11 cellular contexts compared by ENCODE assay signal in genomic region chr7:43679210-43680068, GRCh38. TPM values are rescaled to one million over a fixed set of nuclear protein-coding genes. Genes with fewer than 3 reads are reported as not detected.
DNase-seq lines count a peak whose midpoint lies in the region; ATAC-seq and TF ChIP-seq lines count a peak whose summit lies in the region.
"Had no signal": no experiment of that assay in that cellular context is flagged by ENCODE, and none has a peak within 500 bp of the region (broad histone marks: within the 10 kb centered on the region; RNA-seq: fewer than 3 reads in every experiment).

No MANE protein-coding gene starts in this region.

- H3K4me1 ChIP-seq in heart right ventricle: peaks cover 4 to 32% (median 19%) of the 10 kb centered on the region in 9 donors
- H3K4me1 ChIP-seq in uterus: peaks cover 0 to 5% of the 10 kb centered on the region in 2 donors
- H3K4me1 ChIP-seq: BE2C, colonic mucosa had no signal

- H3K9me3 ChIP-seq in heart right ventricle (peaks cover 0 to 4% (median 0%) of the 10 kb centered on the region in 11 donors), SU-DHL-6 (ENCODE audit: insufficient read depth, low read length) (peaks cover 4% of the 10 kb centered on the region; the same call in 1 of the 2 replicates), uterus (no peaks in the 10 kb centered on the region)
- H3K9me3 ChIP-seq: BE2C, colonic mucosa had no signal

- WGBS in heart right ventricle, 2 donors: 67 to 83% methylated on average over 4 of the region's 4 CpGs

- TF ChIP-seq POLR2A in uterus (IDR thresholded peaks at IDR 0.05): no peak

- DNase-seq in heart right ventricle (no peak), Right ventricle myocardium inferior (ENCODE audit: missing footprints) (no peak), left ventricle myocardium superior (no peak), uterus (no peak), NCI-H524 treated with DMSO at 0.1 percent for 48 hours (lab: John Stamatoyannopoulos, UW) (no peak), cortex of kidney (lab: John Stamatoyannopoulos, UW) (no peak), glomerular visceral epithelial cell (ENCODE audit: extremely low spot score) (no peak)
- DNase-seq: BE2C, colonic mucosa had no signal

- peak overlapping the region in 6 of 10 donors; percentile 7 to 73 (median 50) for H3K27ac ChIP-seq in heart right ventricle
- peak overlapping the region; percentile 89 for H3K27ac ChIP-seq in SU-DHL-6 (ENCODE audit: low read depth, low read length)
- peak overlapping the region; percentile 17 to 32 for H3K27ac ChIP-seq in uterus
- H3K27ac ChIP-seq: colonic mucosa, skin epidermis had no signal

- intact Hi-C loops in heart right ventricle (cut with DNase I) (no loop called here), Right ventricle myocardium inferior (cut with DNase I) (no loop called here), left ventricle myocardium superior (cut with micrococcal nuclease) (no loop called here), uterus (cut with DNase I; ENCODE audit: low total_unique reads) (no loop called here)

- H3K79me2 ChIP-seq in SU-DHL-6 (ENCODE audit: insufficient read depth, low read length): peaks cover 97% of the 10 kb centered on the region

- no peak overlapping the region for H2AFZ ChIP-seq in SU-DHL-6 (ENCODE audit: low read depth, low read length, severe bottlenecking)

- H3K36me3 ChIP-seq in heart right ventricle (no peaks in the 10 kb centered on the region), SU-DHL-6 (ENCODE audit: low read length) (peaks cover 18% of the 10 kb centered on the region), uterus (no peaks in the 10 kb centered on the region)
- H3K36me3 ChIP-seq: BE2C, colonic mucosa had no signal

- no peak for TF ChIP-seq CTCF in heart right ventricle (IDR thresholded peaks at IDR 0.05)
- TF ChIP-seq CTCF in SU-DHL-6 (IDR thresholded peaks at IDR 0.05; ENCODE audit: insufficient read depth, low read length, poor library complexity, severe bottlenecking): no peak
- TF ChIP-seq CTCF in uterus (IDR thresholded peaks at IDR 0.05): no peak

- H3K4me3 ChIP-seq in heart right ventricle (no peak overlapping the region), SU-DHL-6 (ENCODE audit: insufficient read depth, low read length, poor library complexity, severe bottlenecking) (peak overlapping the region; percentile 9), uterus (no peak overlapping the region)
- H3K4me3 ChIP-seq: colonic mucosa, skin epidermis had no signal

- no peaks in the 10 kb centered on the region for H3K9me2 ChIP-seq in SU-DHL-6 (replicated peaks; ENCODE audit: insufficient read depth, low read length)

- H3K9ac ChIP-seq in SU-DHL-6 (ENCODE audit: low read length): peak overlapping the region; percentile 49

- H3K4me2 ChIP-seq in SU-DHL-6 (ENCODE audit: low read depth, low read length, poor library complexity, severe bottlenecking): peak overlapping the region; percentile 71

- H3F3A ChIP-seq in SU-DHL-6 (ENCODE audit: insufficient read depth): peaks cover 79% of the 10 kb centered on the region

- no peaks in the 10 kb centered on the region for H4K20me1 ChIP-seq in SU-DHL-6 (ENCODE audit: low read depth, low read length)

- no peaks in the 10 kb centered on the region for H3K27me3 ChIP-seq in heart right ventricle
- H3K27me3 ChIP-seq in SU-DHL-6 (ENCODE audit: low read length): no peaks in the 10 kb centered on the region
- no peaks in the 10 kb centered on the region for H3K27me3 ChIP-seq in uterus
- H3K27me3 ChIP-seq: BE2C, colonic mucosa had no signal

- ATAC-seq in heart right ventricle (peak in 3 of 8 donors; percentile 33 to 41 (median 39)), Right ventricle myocardium inferior (no peak), left ventricle myocardium superior (peak; percentile 30)

RNA-seq across cellular contexts. Expression of gene COA1, which starts 49.9 kb away (rescaled TPM):
- total RNA-seq in heart right ventricle (10 to 100 TPM; 64.5 to 83.1 (median 75.4) TPM), Right ventricle myocardium inferior (66.7 TPM), left ventricle myocardium superior (72.5 TPM), uterus (10 to 100 TPM; 30.0 to 83.6 (median 76.6) TPM)
- 10 to 100 TPM; 52.1 to 83.3 TPM for polyA plus RNA-seq in heart right ventricle

Comparison
In these comparisons a context has a peak if more than half of its experiments do, and no peak if none do; other contexts are left out.
1. H3K27ac ChIP-seq: peak in every context shown above with its lines; median percentile 89 in SU-DHL-6; 50 in heart right ventricle; 24 in uterus.